2 cellular contexts compared by ENCODE assay signal in the genomic region with DNA sequence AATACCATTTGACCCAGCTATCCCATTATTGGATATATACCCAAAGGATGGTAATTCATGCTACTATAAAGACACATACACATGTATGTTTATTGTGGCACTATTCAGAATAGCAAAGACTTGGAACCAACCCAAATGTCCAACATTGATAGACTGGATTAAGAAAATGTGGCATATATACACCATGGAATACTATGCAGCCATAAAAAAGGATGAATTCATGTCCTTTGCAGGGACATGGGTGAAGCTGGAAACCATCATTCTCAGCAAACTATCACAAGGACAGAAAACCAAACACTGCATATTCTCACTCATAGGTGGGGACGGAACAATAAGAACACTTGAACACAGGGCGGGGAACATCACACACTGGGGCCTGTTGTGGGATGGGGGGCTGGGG.
DNase-seq lines count a peak whose midpoint lies in the region; ATAC-seq, FAIRE-seq and TF ChIP-seq lines count a peak whose summit lies in the region.
"Not testable (repeated sequence)": the region's sequence is repeated elsewhere in the genome, so short reads cannot be mapped to it uniquely, and the experiment has no call there.

No MANE protein-coding gene starts in this region.

- not testable (repeated sequence) for ATAC-seq in K562

- H3K36me3 ChIP-seq in HEK293 (ENCODE audit: control insufficient read depth in 2 of 2, insufficient read depth in 1 of 2, low read length in 2 of 2); K562 (ENCODE audit: control insufficient read depth, insufficient read depth, low read length): not testable (repeated sequence)

- not testable (repeated sequence) for H2AFZ ChIP-seq in K562 (ENCODE audit: low read depth, low read length)

- not testable (repeated sequence) for H3K9ac ChIP-seq in K562 (ENCODE audit: insufficient read depth in 1 of 2, low read depth in 2 of 2, low read length in 2 of 2)

- FAIRE-seq in K562 (lab: Jason Lieb, UNC), result not testable (repeated sequence)

- not testable (repeated sequence) for BruUV-seq in K562 (replicated peaks; lab: Mats Ljungman, UMichigan)

- DNase-seq in K562 (ENCODE audit: extremely low read depth in 1 of 4, low spot score in 3 of 4), result not testable (repeated sequence)

- not testable (repeated sequence) for TF ChIP-seq POLR2A in K562 (conservative IDR thresholded peaks at IDR 0.05)

- H3K9me3 ChIP-seq in HEK293 (ENCODE audit: control insufficient read depth, insufficient read depth, low read depth, low read length); K562 (replicated peaks; ENCODE audit: control insufficient read depth, insufficient read depth, low read depth, low read length): not testable (repeated sequence)

- H3K4me2 ChIP-seq in K562 (ENCODE audit: insufficient read depth, low read length), result not testable (repeated sequence)

- not testable (repeated sequence) for H3K27me3 ChIP-seq in K562 (ENCODE audit: control insufficient read depth in 2 of 2, insufficient read depth in 2 of 2, low read length in 2 of 2)

- TF ChIP-seq EP300 in K562 (IDR thresholded peaks at IDR 0.05; ENCODE audit: low read length), result not testable (repeated sequence)

- in situ Hi-C loops in K562 (cut with MboI), result not testable (repeated sequence)

- H3K9me1 ChIP-seq in K562 (ENCODE audit: control insufficient read depth, insufficient read depth, low read length), result not testable (repeated sequence)

- intact Hi-C loops in K562 (cut with micrococcal nuclease), result not testable (repeated sequence)

- POLR2A ChIA-PET in HEK293 (lab: Yijun Ruan, JAX); K562 (lab: Yijun Ruan, JAX): not testable (repeated sequence)

- CTCF ChIA-PET in HEK293 (lab: Yijun Ruan, JAX); K562 (lab: Yijun Ruan, JAX; ENCODE audit: low intra/inter-chr PET ratio): not testable (repeated sequence)

- TF ChIP-seq RAD21 in K562 (CRISPR knock-in tag; conservative IDR thresholded peaks at IDR 0.05 in 1 of 2, IDR thresholded peaks at IDR 0.05 in 1 of 2), result not testable (repeated sequence)

- H4K20me1 ChIP-seq in K562 (replicated peaks; ENCODE audit: control insufficient read depth, insufficient read depth, low read length), result not testable (repeated sequence)

- H3K79me2 ChIP-seq in K562 (ENCODE audit: control insufficient read depth, insufficient read depth, low read length), result not testable (repeated sequence)

- WGBS in K562 (ENCODE audit: insufficient coverage, low coverage, missing lambda C conversion rate), result 5% methylated on average over 2 of the region's 2 CpGs

- TF ChIP-seq CTCF in HEK293 (tag by site-specific recombination; IDR thresholded peaks at IDR 0.05); K562 (IDR thresholded peaks at IDR 0.05 in 2 of 3, conservative IDR thresholded peaks at IDR 0.05 in 1 of 3; ENCODE audit: insufficient read depth in 2 of 3, low read depth in 1 of 3, low read length in 3 of 3): not testable (repeated sequence)

- H3K27ac ChIP-seq in HEK293 (ENCODE audit: extremely low read depth, low read depth, low read length); K562 (ENCODE audit: extremely low read depth, low read depth, low read length): not testable (repeated sequence)

- H3K4me3 ChIP-seq in HEK293 (ENCODE audit: low read depth, low read length); K562: not testable (repeated sequence)

- H3K4me1 ChIP-seq in HEK293 (ENCODE audit: control insufficient read depth, insufficient read depth, low read length); K562 (replicated peaks in 1 of 2; ENCODE audit: control insufficient read depth in 2 of 2, insufficient read depth in 2 of 2, low read length in 2 of 2): not testable (repeated sequence)

TF ChIP-seq in HEK293, 187 proteins besides CTCF, POLR2A, EP300 and RAD21:
- TF ChIP-seq ZNF146 (tag by site-specific recombination; IDR thresholded peaks at IDR 0.05), result peak; percentile 90
- peak; percentile 34; the same call in 1 of the 2 replicates for TF ChIP-seq ZNF280D (tag by site-specific recombination; IDR thresholded peaks at IDR 0.05)
TF ChIP-seq in HEK293: peak in this region for 2; not testable (repeated sequence) for 185.

TF ChIP-seq in K562, 482 proteins besides CTCF, POLR2A, EP300 and RAD21:
- peak; percentile 69 for TF ChIP-seq ZNF146 (CRISPR knock-in tag; IDR thresholded peaks at IDR 0.05; ENCODE audit: unreplicated experiment)
